ENCODE assay signal across 17 cellular contexts in the genomic region with DNA sequence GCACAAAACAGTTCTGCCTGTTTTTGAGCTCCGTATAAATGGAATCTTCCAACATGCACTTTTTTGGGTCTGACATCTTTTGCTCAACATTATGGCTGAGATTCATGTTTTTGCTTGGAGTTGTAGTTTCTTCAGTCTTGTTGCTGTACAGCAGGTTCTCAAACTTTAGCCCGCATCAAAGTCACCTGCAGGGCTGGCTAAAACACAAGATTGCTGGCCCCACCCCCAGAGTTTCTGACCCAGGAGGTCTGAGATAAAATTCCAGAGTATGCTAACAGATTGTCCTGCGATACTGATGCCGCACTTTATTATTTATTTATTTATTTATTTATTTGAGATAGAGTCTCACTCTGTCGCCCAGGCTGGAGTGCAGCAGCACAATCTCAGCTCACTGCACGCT.
DNase-seq lines count a peak whose midpoint lies in the region; ATAC-seq and TF ChIP-seq lines count a peak whose summit lies in the region.
"Had no signal": no experiment of that assay in that cellular context is flagged by ENCODE, and none has a peak within 500 bp of the region (broad histone marks: within the 10 kb centered on the region; RNA-seq: fewer than 3 reads in every experiment).

No MANE protein-coding gene starts in this region.

- H4K12ac ChIP-seq in trophoblast cell (ENCODE audit: low read depth, low read length): no peak overlapping the region

- in situ Hi-C loops in IMR-90 (cut with MboI; ENCODE audit: low sequenced_read_pairs): no loop called here

- POLR2A ChIA-PET in IMR-90 (lab: Charles Lee; ENCODE audit: unreplicated experiment): no interaction called here

- H3K27me3 ChIP-seq in heart right ventricle (no peaks in the 10 kb centered on the region), IMR-90 (ENCODE audit: control insufficient read depth, insufficient read depth, low read length) (no peaks in the 10 kb centered on the region), trophoblast cell (ENCODE audit: insufficient read depth, low read length) (no peaks in the 10 kb centered on the region)
- H3K27me3 ChIP-seq: BLaER1 had no signal

- ATAC-seq in heart right ventricle (no peak), Right ventricle myocardium superior (ENCODE audit: poor library complexity) (no peak), IMR-90 (ENCODE audit: low read depth) (no peak), left colon (no peak)
- ATAC-seq: HepG2 had no signal

- H3K4me2 ChIP-seq in IMR-90 (ENCODE audit: low read depth, low read length) (no peak overlapping the region), trophoblast cell (ENCODE audit: low read length) (no peak overlapping the region)
- H3K4me2 ChIP-seq: BLaER1 had no signal

- 91 to 94% methylated on average over 6 of the region's 6 CpGs for WGBS in heart right ventricle, 2 donors
- no CpG with 5 or more reads among the region's 6 CpGs for WGBS in IMR-90 (ENCODE audit: extremely low coverage in 2 of 2, insufficient read length in 1 of 2), 2 experiments
- WGBS in trophoblast cell (ENCODE audit: extremely low coverage, insufficient coverage, insufficient read length): no CpG with 5 or more reads among the region's 6 CpGs

- no peak overlapping the region for H2AK9ac ChIP-seq in IMR-90 (replicated peaks; ENCODE audit: low read depth, low read length, poor library complexity)

- no peak overlapping the region for H4K91ac ChIP-seq in IMR-90 (ENCODE audit: insufficient read depth, low read depth, low read length)
- H4K91ac ChIP-seq in trophoblast cell (ENCODE audit: low read depth, low read length): peak overlapping the region; percentile 83

- TF ChIP-seq CTCF in heart right ventricle (IDR thresholded peaks at IDR 0.05) (no peak), IMR-90 (conservative IDR thresholded peaks at IDR 0.05; ENCODE audit: low read depth, low read length) (no peak)

- H4K8ac ChIP-seq in IMR-90 (ENCODE audit: low read depth in 2 of 2, low read length in 2 of 2) (peak overlapping the region in 1 of 2 experiments; percentile 24; a peak in 2 of 4 replicates), trophoblast cell (ENCODE audit: low read depth, low read length) (no peak overlapping the region)

- H3K9me3 ChIP-seq in heart right ventricle: no peaks in the 10 kb centered on the region
- H3K9me3 ChIP-seq in IMR-90 (ENCODE audit: control insufficient read depth, insufficient read depth, low read length): no peaks in the 10 kb centered on the region
- peaks cover 2% of the 10 kb centered on the region for H3K9me3 ChIP-seq in trophoblast cell (ENCODE audit: insufficient read depth, low read depth, low read length)
- H3K9me3 ChIP-seq: BLaER1 had no signal

- H4K5ac ChIP-seq in IMR-90 (ENCODE audit: low read depth, low read length): no peak overlapping the region

- H3K4me1 ChIP-seq in heart right ventricle (peaks cover 0 to 31% (median 11%) of the 10 kb centered on the region in 9 donors), IMR-90 (ENCODE audit: control insufficient read depth, insufficient read depth, low read length) (peaks cover 12% of the 10 kb centered on the region), trophoblast cell (ENCODE audit: control insufficient read depth in 1 of 2, insufficient read depth in 2 of 2, low read length in 2 of 2) (peaks cover 17 to 27% of the 10 kb centered on the region in 2 experiments)

- H3K4ac ChIP-seq in IMR-90 (ENCODE audit: low read depth, low read length) (peak overlapping the region; percentile 73; the same call in 1 of the 2 replicates), trophoblast cell (ENCODE audit: low read depth, low read length) (no peak overlapping the region)

- no peak overlapping the region for H2AK5ac ChIP-seq in IMR-90 (ENCODE audit: low read depth, low read length)
- H2AK5ac ChIP-seq in trophoblast cell (ENCODE audit: low read length): no peak overlapping the region

- dilution Hi-C loops in IMR-90 (cut with HindIII; ENCODE audit: low sequenced_read_pairs, unreplicated experiment): no loop called here

- H3K4me3 ChIP-seq in heart right ventricle (no peak overlapping the region), IMR-90 (ENCODE audit: insufficient read depth, low read depth, low read length) (no peak overlapping the region), trophoblast cell (ENCODE audit: low read depth, low read length) (no peak overlapping the region)
- H3K4me3 ChIP-seq: BLaER1 had no signal

- H3K79me1 ChIP-seq in IMR-90 (ENCODE audit: low read depth in 1 of 2, low read length in 2 of 2) (no peaks in the 10 kb centered on the region), trophoblast cell (ENCODE audit: low read length) (peaks cover 26% of the 10 kb centered on the region)

- H2BK5ac ChIP-seq in IMR-90 (ENCODE audit: low read depth, low read length, poor library complexity, severe bottlenecking) (no peak overlapping the region), trophoblast cell (ENCODE audit: low read depth, low read length, poor library complexity) (peak overlapping the region; percentile 74)

- no peak overlapping the region for H3K56ac ChIP-seq in IMR-90 (ENCODE audit: extremely low read depth, insufficient read depth, low read length)

- intact Hi-C loops in heart right ventricle (cut with DNase I) (loop anchor here in 2 of 10 donors (5.0 kb wide), 3 partner anchors 220 to 290 kb away; no protein-coding TSS in a partner anchor), Right ventricle myocardium superior (cut with DNase I) (no loop called here), IMR-90 (cut with micrococcal nuclease) (no loop called here), left colon (cut with DNase I, micrococcal nuclease) (no loop called here)

- CTCF ChIA-PET in IMR-90 (lab: Yijun Ruan, JAX): no interaction called here

- H3K27ac ChIP-seq in heart right ventricle (peak overlapping the region in 6 of 10 donors; percentile 33 to 93 (median 74)), IMR-90 (ENCODE audit: insufficient read depth, low read length) (no peak overlapping the region), trophoblast cell (ENCODE audit: low read depth, low read length) (peak overlapping the region; percentile 92)
- H3K27ac ChIP-seq: BLaER1 had no signal

- H4K20me1 ChIP-seq in IMR-90 (ENCODE audit: insufficient read depth, low read length): no peaks in the 10 kb centered on the region
- H4K20me1 ChIP-seq: BLaER1 had no signal

- no TSS peak for BruUV-seq in IMR-90 (replicated peaks; lab: Mats Ljungman, UMichigan)

- DNase-seq in heart right ventricle: no peak
- no peak for DNase-seq in Right ventricle myocardium superior
- no peak for DNase-seq in IMR-90
- DNase-seq in ecto neural progenitor cell (ENCODE audit: low spot score): peak; percentile 13
- DNase-seq in trophoblast cell: peak; percentile 76 to 89
- DNase-seq in left colon: no peak
- no peak for DNase-seq in HPDE6-E6E7 (ENCODE audit: extremely low spot score)
- no peak for DNase-seq in anterior cingulate cortex (lab: John Stamatoyannopoulos, UW)
- DNase-seq: 8988T; CD4-positive, alpha-beta memory T cell; DMS153; DMS79; GDM1; GOT3; H9 had no signal

- peak overlapping the region; percentile 58 for H2BK12ac ChIP-seq in trophoblast cell (ENCODE audit: low read length)

- H3K23ac ChIP-seq in IMR-90 (ENCODE audit: low read depth, low read length) (no peak overlapping the region), trophoblast cell (ENCODE audit: low read length) (no peak overlapping the region)

- peaks cover 7% of the 10 kb centered on the region for H3K79me2 ChIP-seq in trophoblast cell (ENCODE audit: control insufficient read depth, insufficient read depth, low read length, poor library complexity)

- H3K9ac ChIP-seq in IMR-90 (ENCODE audit: low read depth, low read length) (no peak overlapping the region), trophoblast cell (ENCODE audit: low read length) (no peak overlapping the region)
- H3K9ac ChIP-seq: BLaER1 had no signal

- H3K9me1 ChIP-seq in IMR-90 (ENCODE audit: insufficient read depth, low read length): peaks cover 9% of the 10 kb centered on the region; the same call in 1 of the 2 replicates

- H2BK15ac ChIP-seq in IMR-90 (ENCODE audit: low read depth, low read length): no peak overlapping the region

- no peak overlapping the region; the same call in 1 of the 2 replicates for H2BK20ac ChIP-seq in IMR-90 (ENCODE audit: low read depth, low read length)

- TF ChIP-seq POLR2A in IMR-90 (IDR thresholded peaks at IDR 0.05; ENCODE audit: low read depth, low read length): no peak

- no peak for TF ChIP-seq RAD21 in IMR-90 (IDR thresholded peaks at IDR 0.05; ENCODE audit: low read length)

- no peak overlapping the region; the same call in 1 of the 2 replicates for H2BK120ac ChIP-seq in IMR-90 (ENCODE audit: low read depth, low read length)
- H2BK120ac ChIP-seq in trophoblast cell (ENCODE audit: insufficient read depth, low read length, poor library complexity): peak overlapping the region; percentile 82

- H3K36me3 ChIP-seq in heart right ventricle: no peaks in the 10 kb centered on the region
- no peaks in the 10 kb centered on the region for H3K36me3 ChIP-seq in IMR-90 (ENCODE audit: control insufficient read depth, insufficient read depth, low read length)
- H3K36me3 ChIP-seq in trophoblast cell (ENCODE audit: control insufficient read depth in 1 of 2, insufficient read depth in 2 of 2, low read length in 2 of 2): no peaks in the 10 kb centered on the region
- H3K36me3 ChIP-seq: BLaER1 had no signal

- H2AFZ ChIP-seq in IMR-90 (replicated peaks; ENCODE audit: low read length, poor library complexity): no peak overlapping the region
- no peak overlapping the region for H2AFZ ChIP-seq in trophoblast cell (ENCODE audit: insufficient read depth, low read length, poor library complexity)

- no peak overlapping the region for H3K18ac ChIP-seq in IMR-90 (ENCODE audit: low read depth, low read length)
- no peak overlapping the region for H3K18ac ChIP-seq in trophoblast cell (ENCODE audit: low read length)

- H3K14ac ChIP-seq in IMR-90 (replicated peaks; ENCODE audit: low read depth, low read length): no peak overlapping the region
- no peak overlapping the region for H3K14ac ChIP-seq in trophoblast cell (ENCODE audit: low read length)

TF ChIP-seq in IMR-90, 13 proteins besides CTCF, POLR2A, EP300 and RAD21 (continues in another document):
- TF ChIP-seq MAFK (IDR thresholded peaks at IDR 0.05; ENCODE audit: low read depth, low read length) (no peak), RFX5 (IDR thresholded peaks at IDR 0.05; ENCODE audit: low read depth, low read length) (no peak), MAZ (IDR thresholded peaks at IDR 0.05; ENCODE audit: borderline replicate concordance, low read depth, low read length) (no peak), RCOR1 (IDR thresholded peaks at IDR 0.05; ENCODE audit: insufficient replicate concordance, low read length) (no peak), NFE2L2 (IDR thresholded peaks at IDR 0.05; ENCODE audit: low read depth, low read length) (no peak), SMC3 (IDR thresholded peaks at IDR 0.05; ENCODE audit: low read depth, low read length) (no peak), CEBPB (IDR thresholded peaks at IDR 0.05; ENCODE audit: low read depth, low read length) (no peak)

Comparison
In these comparisons a context has a peak if more than half of its experiments do, and no peak if none do; other contexts are left out.
1. DNase-seq: peak in ecto neural progenitor cell (single experiment) and trophoblast cell (2 of 2); none in heart right ventricle (0 of 2), Right ventricle myocardium superior (single experiment), IMR-90 (single experiment), left colon (0 of 2), HPDE6-E6E7 (single experiment) and anterior cingulate cortex (0 of 58).